14 cellular contexts compared by ENCODE assay signal in genomic region chr6:117558818-117559217, GRCh38. TPM values are rescaled to one million over a fixed set of nuclear protein-coding genes. Genes with fewer than 3 reads are reported as not detected.
A peak's percentile ranks its signal among the peaks of the same experiment; 100 is the strongest.
DNase-seq lines count a peak whose midpoint lies in the region; ATAC-seq, FAIRE-seq and TF ChIP-seq lines count a peak whose summit lies in the region.
"Had no signal": no experiment of that assay in that cellular context is flagged by ENCODE, and none has a peak within 500 bp of the region (broad histone marks: within the 10 kb centered on the region; RNA-seq: fewer than 3 reads in every experiment).

No MANE protein-coding gene starts in this region.

- CTCF ChIA-PET in CD8-positive, alpha-beta T cell (lab: Charles Lee): interaction anchor here (0.7 to 11.1 kb wide), 7 partner anchors 8 to 115 kb away, joined by 3 to 152 read pairs (median 7); no protein-coding TSS in a partner anchor

- H3K9me3 ChIP-seq in CD8-positive, alpha-beta T cell (ENCODE audit: low read length): no peaks in the 10 kb centered on the region
- H3K9me3 ChIP-seq: BLaER1 had no signal

- no peak overlapping the region for H3K4me3 ChIP-seq in CD8-positive, alpha-beta T cell (ENCODE audit: low read depth, low read length)
- no peak overlapping the region for H3K4me3 ChIP-seq in bronchial epithelial cell (ENCODE audit: low read depth, low read length)
- H3K4me3 ChIP-seq: BLaER1, PC-9 had no signal

- intact Hi-C loops in CD8-positive, alpha-beta T cell (cut with DNase I, micrococcal nuclease): loop anchor here (5.0 to 10.0 kb wide), 2 partner anchors 212 to 1336 kb away; partner anchors contain the start of gene ASF1A (in 1 of the 2)

- no peak for TF ChIP-seq CTCF in CD8-positive, alpha-beta T cell (IDR thresholded peaks at IDR 0.05)
- TF ChIP-seq CTCF in bronchial epithelial cell (IDR thresholded peaks at IDR 0.05; ENCODE audit: insufficient read depth, low read length, severe bottlenecking): no peak

- H3K27me3 ChIP-seq in CD8-positive, alpha-beta T cell (ENCODE audit: insufficient read depth, low read length): no peaks in the 10 kb centered on the region
- H3K27me3 ChIP-seq in bronchial epithelial cell (ENCODE audit: control insufficient read depth, insufficient read depth, low read length): no peaks in the 10 kb centered on the region
- H3K27me3 ChIP-seq: BLaER1 had no signal

- ATAC-seq in CD8-positive, alpha-beta T cell: no peak

- no peaks in the 10 kb centered on the region for H3K9me3 Mint-ChIP-seq in CD8-positive, alpha-beta T cell
- H3K9me3 Mint-ChIP-seq: H9 had no signal

- H3K27me3 Mint-ChIP-seq in CD8-positive, alpha-beta T cell (ENCODE audit: low read depth): no peaks in the 10 kb centered on the region

- POLR2A ChIA-PET in CD8-positive, alpha-beta T cell (lab: Charles Lee): interaction anchor here (1.2 to 2.5 kb wide), 2 partner anchors 10 to 109 kb away, joined by 3 to 7 read pairs; no protein-coding TSS in a partner anchor

- H3K4me3 Mint-ChIP-seq in CD8-positive, alpha-beta T cell: no peak overlapping the region
- H3K4me3 Mint-ChIP-seq: H9 had no signal

- peaks cover 6% of the 10 kb centered on the region for H3K4me1 Mint-ChIP-seq in CD8-positive, alpha-beta T cell (ENCODE audit: low read depth)

- no peak overlapping the region for H3K27ac ChIP-seq in CD8-positive, alpha-beta T cell (ENCODE audit: low read depth, low read length)
- H3K27ac ChIP-seq: BLaER1, PC-9, RWPE1 had no signal

- no peaks in the 10 kb centered on the region for H3K36me3 ChIP-seq in CD8-positive, alpha-beta T cell (ENCODE audit: insufficient read depth, low read length)
- peaks cover 1% of the 10 kb centered on the region for H3K36me3 ChIP-seq in bronchial epithelial cell (ENCODE audit: control insufficient read depth, insufficient read depth, low read length)

- DNase-seq in NCI-H748 (lab: John Stamatoyannopoulos, UW; ENCODE audit: unreplicated experiment) (peak; percentile 23), NCI-H748 treated with DMSO at 0.1 percent for 48 hours (lab: John Stamatoyannopoulos, UW) (no peak), NCI-H1105 treated with DMSO at 0.1 percent for 48 hours (lab: John Stamatoyannopoulos, UW) (peak; percentile 68), bronchial epithelial cell (ENCODE audit: low read depth) (peak; percentile 64), urothelium cell line (ENCODE audit: low spot score) (no peak), NCI-H510A (lab: John Stamatoyannopoulos, UW) (no peak), retina (no peak)
- no peak for DNase-seq in CD8-positive, alpha-beta T cell
- DNase-seq: DND-41, H9, NCI-H1694 treated with DMSO at 0.1 percent for 48 hours, PC-9 had no signal

- H3K36me3 Mint-ChIP-seq in CD8-positive, alpha-beta T cell: peaks cover 23% of the 10 kb centered on the region

- FAIRE-seq in bronchial epithelial cell (lab: Jason Lieb, UNC) (peak; percentile 82), urothelium cell line (lab: Jason Lieb, UNC) (no peak)

- no peaks in the 10 kb centered on the region for H3K4me1 ChIP-seq in CD8-positive, alpha-beta T cell (ENCODE audit: insufficient read depth, low read length)
- H3K4me1 ChIP-seq: BLaER1 had no signal

- peak overlapping the region; percentile 38 for H3K27ac Mint-ChIP-seq in CD8-positive, alpha-beta T cell

RNA-seq across cellular contexts. Expression of gene GOPC, which starts 43.5 kb away (rescaled TPM):
- total RNA-seq in CD8-positive, alpha-beta T cell: 1 to 10 TPM; 7.5 to 8.1 TPM
- total RNA-seq in bronchial epithelial cell: 41.1 and 49.0 TPM in 2 replicates

Comparison
In these comparisons a context has a peak if more than half of its experiments do, and no peak if none do; other contexts are left out.
1. DNase-seq: peak in NCI-H748 (single experiment), NCI-H1105 treated with DMSO at 0.1 percent for 48 hours (single experiment) and bronchial epithelial cell (single experiment); none in NCI-H748 treated with DMSO at 0.1 percent for 48 hours (single experiment), CD8-positive, alpha-beta T cell (0 of 7), urothelium cell line (single experiment), NCI-H510A (single experiment) and retina (single experiment).